Comparison of ENCODE assay signal across 8 cellular contexts in the genomic region with DNA sequence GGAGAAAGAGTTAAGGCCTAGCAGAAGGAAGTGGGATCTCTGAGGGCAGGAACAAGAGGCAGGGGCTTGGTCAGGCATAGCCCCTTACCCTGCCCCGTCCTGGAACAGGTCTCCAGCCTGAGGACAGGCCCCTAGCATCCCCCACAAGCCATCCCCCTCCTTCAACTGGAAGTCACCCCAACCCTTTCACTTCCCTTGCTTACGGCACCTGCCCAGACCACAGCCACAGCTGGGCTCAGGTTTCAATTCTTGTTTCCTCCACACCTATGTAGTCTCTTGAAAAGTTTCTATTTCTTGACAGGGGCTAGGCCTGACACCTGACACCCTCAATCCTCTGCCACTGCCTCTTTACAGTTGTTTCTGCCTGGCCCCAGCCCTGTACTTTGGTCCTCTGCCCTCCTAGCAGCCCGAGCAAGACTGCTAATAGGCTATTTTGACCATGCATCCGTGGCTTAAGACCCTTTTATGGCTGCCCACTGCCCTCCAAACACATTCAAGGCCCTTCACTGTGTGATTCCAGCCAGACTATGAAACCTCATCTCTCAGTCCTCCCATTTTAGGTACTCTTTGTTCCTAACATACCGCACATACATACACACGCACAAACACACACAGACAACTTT.
DNase-seq lines count a peak whose midpoint lies in the region; ATAC-seq lines count a peak whose summit lies in the region.

No MANE protein-coding gene starts in this region.

- peak; percentile 88 for DNase-seq in NCI-H2107 treated with DMSO at 0.1 percent for 48 hours (lab: John Stamatoyannopoulos, UW; ENCODE audit: unreplicated experiment)
- DNase-seq in activated naive CD8-positive, alpha-beta T cell treated with anti-CD3 and anti-CD28 coated beads, Interleukin-2, amount 50 U/mL, for 16 hours (ENCODE audit: low read depth, low spot score), result peak; percentile 14
- DNase-seq in stimulated activated CD4-positive, alpha-beta T cell treated with anti-CD3 and anti-CD28 coated beads, Interleukin-1b, Interleukin-23, amount 100 ng/mL, for 48 hours, result peak; percentile 39
- DNase-seq in retina, result no peak
- DNase-seq in kidney glomerular epithelial cell (lab: John Stamatoyannopoulos, UW), result no peak
- DNase-seq in COLO829 (ENCODE audit: low spot score), result no peak

- ATAC-seq in GM18858 (IDR thresholded peaks at IDR 0.05; ENCODE audit: unreplicated experiment) (peak; percentile 67), HG02623 (IDR thresholded peaks at IDR 0.05; ENCODE audit: unreplicated experiment) (peak; percentile 62)

Comparison
In these comparisons a context has a peak if more than half of its experiments do, and no peak if none do; other contexts are left out.
1. DNase-seq: peak in NCI-H2107 treated with DMSO at 0.1 percent for 48 hours (single experiment), activated naive CD8-positive, alpha-beta T cell treated with anti-CD3 and anti-CD28 coated beads, Interleukin-2, amount 50 U/mL, for 16 hours (single experiment) and stimulated activated CD4-positive, alpha-beta T cell treated with anti-CD3 and anti-CD28 coated beads, Interleukin-1b, Interleukin-23, amount 100 ng/mL, for 48 hours (single experiment); none in retina (single experiment), kidney glomerular epithelial cell (single experiment) and COLO829 (single experiment).